ENCODE assay signal across 10 cellular contexts in the genomic region with DNA sequence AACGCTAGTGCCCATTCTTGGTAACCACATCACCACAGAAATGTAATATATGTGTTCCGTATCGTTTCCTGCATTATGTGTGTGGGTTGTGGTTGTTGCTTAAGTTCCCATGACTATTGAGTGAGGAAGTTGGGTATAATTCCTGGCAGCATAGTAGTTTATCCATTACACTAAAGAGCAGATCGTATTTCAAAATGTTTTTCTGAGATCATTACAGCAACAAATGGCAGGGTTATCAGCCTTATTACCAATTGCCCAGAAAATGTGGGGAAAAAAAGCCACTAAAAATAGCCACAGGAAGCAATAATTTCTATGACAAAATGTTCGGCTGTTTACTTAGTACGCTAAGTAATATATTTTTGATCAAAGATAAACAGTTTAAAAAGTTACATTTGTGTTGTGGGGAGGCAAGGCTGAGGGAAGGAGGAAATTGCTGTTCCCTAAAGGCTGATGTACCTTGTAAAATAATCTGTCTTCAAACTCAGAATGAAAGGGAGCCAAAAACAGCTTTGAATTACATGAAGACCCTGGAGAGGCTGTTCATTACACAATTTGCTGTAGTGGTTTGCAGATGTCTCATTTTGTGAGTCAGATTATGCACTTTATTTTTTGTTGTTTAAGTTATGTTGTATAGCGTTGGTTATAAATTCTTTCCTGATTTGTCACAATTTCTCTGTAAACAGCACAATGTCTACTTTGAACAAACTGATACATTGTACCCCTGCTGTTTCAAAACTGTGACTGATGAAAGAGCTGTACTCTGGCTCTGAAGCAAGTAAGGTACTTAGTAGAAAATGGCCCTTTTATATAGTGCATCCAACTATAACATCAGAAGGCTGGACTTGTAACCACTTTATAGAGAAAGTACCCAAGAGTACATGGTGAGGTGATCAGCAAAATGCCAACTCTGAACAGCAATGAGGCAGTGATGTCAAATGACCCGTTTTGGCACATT.
DNase-seq lines count a peak whose midpoint lies in the region; TF ChIP-seq lines count a peak whose summit lies in the region.
"Had no signal": no experiment of that assay in that cellular context is flagged by ENCODE, and none has a peak within 500 bp of the region (broad histone marks: within the 10 kb centered on the region; RNA-seq: fewer than 3 reads in every experiment).

No MANE protein-coding gene starts in this region.

- in situ Hi-C loops in astrocyte of the spinal cord (cut with HindIII; ENCODE audit: low sequenced_read_pairs) = no loop called here

- no peak for TF ChIP-seq CTCF in astrocyte of the spinal cord (IDR thresholded peaks at IDR 0.05; ENCODE audit: low read depth, low read length)

- DNase-seq in GM04504 (ENCODE audit: low read depth) (peak; percentile 93), NCI-H1092 (lab: John Stamatoyannopoulos, UW) (peak; percentile 45), astrocyte of the spinal cord (ENCODE audit: low read depth, low spot score) (peak; percentile 99), myocyte (ENCODE audit: low read depth) (peak; percentile 69), RPMI8226 (no peak), GOT3 (lab: John Stamatoyannopoulos, UW) (no peak)
- no peak for DNase-seq in activated CD4-positive, alpha-beta T cell treated with anti-CD3 and anti-CD28 coated beads for 1 hour
- no peak for DNase-seq in activated CD4-positive, alpha-beta T cell treated with anti-CD3 and anti-CD28 coated beads, Interleukin-2, amount 50 U/mL, for 4 hours
- DNase-seq: activated T-cell treated with anti-CD3 and anti-CD28 coated beads for 4 hours had no signal

- no peak overlapping the region for H3K4me3 ChIP-seq in astrocyte of the spinal cord (ENCODE audit: low read depth, low read length)
- H3K4me3 ChIP-seq: K562 had no signal

Comparison
In these comparisons a context has a peak if more than half of its experiments do, and no peak if none do; other contexts are left out.
1. DNase-seq: peak in GM04504 (single experiment), NCI-H1092 (single experiment), astrocyte of the spinal cord (single experiment) and myocyte (single experiment); none in RPMI8226 (single experiment), GOT3 (single experiment), activated CD4-positive, alpha-beta T cell treated with anti-CD3 and anti-CD28 coated beads for 1 hour (single experiment) and activated CD4-positive, alpha-beta T cell treated with anti-CD3 and anti-CD28 coated beads, Interleukin-2, amount 50 U/mL, for 4 hours (0 of 2).